In the genomic region with DNA sequence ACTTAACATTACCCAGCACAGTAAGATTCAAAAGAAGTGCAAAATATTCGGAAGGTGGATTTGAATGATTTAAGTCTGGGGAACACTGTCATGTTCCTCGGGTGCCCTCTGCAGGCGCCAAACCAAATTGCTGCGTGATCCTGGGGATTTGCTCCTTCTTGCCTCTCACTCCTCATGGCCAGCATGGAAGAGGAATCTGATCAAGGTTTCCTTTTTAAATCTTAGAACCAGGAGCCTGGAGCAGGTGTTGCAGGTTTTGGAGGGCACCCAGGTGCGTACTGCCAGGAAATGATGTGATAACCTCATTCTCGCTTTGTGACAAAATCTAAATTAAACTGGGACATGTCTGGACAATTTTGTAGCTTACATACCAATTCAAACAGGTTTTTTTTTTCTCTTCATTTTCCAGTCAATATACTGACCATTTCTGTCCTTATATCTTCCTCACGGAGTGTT, we compare ENCODE assay signal across 9 cellular contexts. TPM values are rescaled to one million over a fixed set of nuclear protein-coding genes. Genes with fewer than 3 reads are reported as not detected.
DNase-seq lines count a peak whose midpoint lies in the region; ATAC-seq and TF ChIP-seq lines count a peak whose summit lies in the region.
"Had no signal": no experiment of that assay in that cellular context is flagged by ENCODE, and none has a peak within 500 bp of the region (broad histone marks: within the 10 kb centered on the region; RNA-seq: fewer than 3 reads in every experiment).

No MANE protein-coding gene starts in this region.

- no peak overlapping the region for H3T11ph ChIP-seq in H9 (ENCODE audit: low read length)

- no CpG with 5 or more reads among the region's 7 CpGs for WGBS in H9 (ENCODE audit: extremely low coverage, insufficient read length, low lambda C conversion rate)

- no peak for ATAC-seq in HG02623 (IDR thresholded peaks at IDR 0.05; ENCODE audit: unreplicated experiment)

- H4K91ac ChIP-seq in H9 (ENCODE audit: insufficient read length, low read depth, low read length), result no peak overlapping the region

- no peak overlapping the region for H3K9ac ChIP-seq in H9 (ENCODE audit: extremely low read depth, insufficient read length, low read length)

- H3K4me3 ChIP-seq in Caco-2 (ENCODE audit: low read depth, low read length) (no peak overlapping the region), WERI-Rb-1 (ENCODE audit: low read depth, low read length) (no peak overlapping the region), breast epithelium (no peak overlapping the region)

- no peak overlapping the region for H2AK5ac ChIP-seq in H9 (ENCODE audit: insufficient read length, low read length)

- H3K23ac ChIP-seq in H9 (ENCODE audit: insufficient read length, low read depth, low read length), result no peak overlapping the region

- H2AFZ ChIP-seq in H9 (ENCODE audit: low read length), result no peak overlapping the region

- no TSS peak for BruUV-seq in Caco-2 (replicated peaks; lab: Mats Ljungman, UMichigan)

- H3K4me3 Mint-ChIP-seq in Caco-2 (ENCODE audit: unreplicated experiment) (no peak overlapping the region), H9 (no peak overlapping the region)
- H3K4me3 Mint-ChIP-seq: T-helper 1 cell treated with Interleukin-12 subunit alpha and Interleukin-12 subunit beta and Interleukin-4 antibody, amounts not matched to agents 30 μg/mL and 1 μg/mL, for 36 hours had no signal

- H3K23me2 ChIP-seq in H9 (ENCODE audit: insufficient read length, low read depth, low read length, poor library complexity, severe bottlenecking), result no peaks in the 10 kb centered on the region

- H3K4me2 ChIP-seq in H9 (ENCODE audit: insufficient read depth, insufficient read length, low read length), result no peak overlapping the region

- H2BK15ac ChIP-seq in H9 (ENCODE audit: low read depth, low read length), result no peak overlapping the region

- no peak overlapping the region for H2BK120ac ChIP-seq in H9 (ENCODE audit: low read depth, low read length, poor library complexity, severe bottlenecking)

- intact Hi-C loops in Caco-2 (cut with micrococcal nuclease; ENCODE audit: unreplicated experiment) (loop anchor here (1.0 to 5.0 kb wide), 4 partner anchors 67 to 622 kb away; no protein-coding TSS in a partner anchor), breast epithelium (cut with DNase I; ENCODE audit: low total_unique reads) (loop anchor here (10.0 kb wide), 2 partner anchors 85 to 105 kb away; no protein-coding TSS in a partner anchor)

- H3K9me3 ChIP-seq in Caco-2 (no peaks in the 10 kb centered on the region), H9 (ENCODE audit: control insufficient read depth, low read depth, low read length) (no peaks in the 10 kb centered on the region), WERI-Rb-1 (ENCODE audit: severe bottlenecking) (no peaks in the 10 kb centered on the region), breast epithelium (no peaks in the 10 kb centered on the region)

- no peaks in the 10 kb centered on the region for H4K20me1 ChIP-seq in H9 (ENCODE audit: control insufficient read depth, insufficient read depth, insufficient read length)

- H3K4me1 ChIP-seq in Caco-2 (peaks cover 6% of the 10 kb centered on the region; the same call in 1 of the 2 replicates), H9 (ENCODE audit: insufficient read depth, low read length) (no peaks in the 10 kb centered on the region), breast epithelium (no peaks in the 10 kb centered on the region)

- H4K8ac ChIP-seq in H9 (replicated peaks; ENCODE audit: insufficient read length, low read depth, low read length), result no peak overlapping the region

- H3K4me1 Mint-ChIP-seq in Caco-2 (ENCODE audit: low read depth, unreplicated experiment) (peaks cover 11% of the 10 kb centered on the region), H9 (peaks cover 9 to 12% of the 10 kb centered on the region in 2 experiments)

- POLR2A ChIA-PET in Caco-2 (lab: Charles Lee), result interaction anchor here (0.6 kb wide), 1 partner anchor 132 kb away, joined by 5 read pairs; no protein-coding TSS in a partner anchor

- no peak overlapping the region for H3K14ac ChIP-seq in H9 (ENCODE audit: insufficient read depth, low read length)

- DNase-seq in Caco-2 (peak; percentile 84 to 91), H9 (peak; percentile 78), NCI-H2171 treated with DMSO at 0.1 percent for 48 hours (lab: John Stamatoyannopoulos, UW) (peak; percentile 84), WERI-Rb-1 (peak; percentile 61), breast epithelium (ENCODE audit: low spot score in 2 of 2) (peak; percentile 75 to 78), iris pigment epithelial cell (ENCODE audit: low read depth) (peak; percentile 73)
- peak; percentile 31 to 54 (median 47) for DNase-seq in stimulated activated CD4-positive, alpha-beta T cell treated with anti-CD3 and anti-CD28 coated beads, Interleukin-1b, Interleukin-23, amount 100 ng/mL, for 24 hours (ENCODE audit: low read depth in 4 of 4, low spot score in 1 of 4)

- CTCF ChIA-PET in Caco-2 (lab: Charles Lee), result interaction anchor here (0.6 to 6.0 kb wide), 8 partner anchors 8 to 108 kb away, joined by 3 to 84 read pairs (median 7); a partner anchor contains a TSS

- H2BK20ac ChIP-seq in H9 (ENCODE audit: low read depth, low read length, poor library complexity, severe bottlenecking), result no peak overlapping the region

- no peak overlapping the region for H4K5ac ChIP-seq in H9 (ENCODE audit: insufficient read length, low read depth, low read length)

- H3K36me3 ChIP-seq in Caco-2 (ENCODE audit: control insufficient read depth, insufficient read depth, low read length) (no peaks in the 10 kb centered on the region), WERI-Rb-1 (no peaks in the 10 kb centered on the region), breast epithelium (no peaks in the 10 kb centered on the region)

- no peak overlapping the region for H3K56ac ChIP-seq in H9 (ENCODE audit: insufficient read length, low read depth, low read length)

- H3K27ac Mint-ChIP-seq in Caco-2 (ENCODE audit: unreplicated experiment) (no peak overlapping the region), H9 (no peak overlapping the region)
- H3K27ac Mint-ChIP-seq: T-helper 1 cell treated with Interleukin-12 subunit alpha and Interleukin-12 subunit beta and Interleukin-4 antibody, amounts not matched to agents 30 μg/mL and 1 μg/mL, for 36 hours had no signal

- H2BK12ac ChIP-seq in H9 (ENCODE audit: insufficient read length, low read depth, low read length), result no peak overlapping the region

- no peak overlapping the region for H3K27ac ChIP-seq in H9 (ENCODE audit: insufficient read length, low read depth, low read length)
- no peak overlapping the region for H3K27ac ChIP-seq in WERI-Rb-1
- H3K27ac ChIP-seq in breast epithelium, result no peak overlapping the region

- H3K36me3 Mint-ChIP-seq in Caco-2 (ENCODE audit: insufficient read depth, unreplicated experiment), result no peaks in the 10 kb centered on the region
- no peaks in the 10 kb centered on the region for H3K36me3 Mint-ChIP-seq in H9 (ENCODE audit: insufficient read depth in 1 of 3, low read depth in 3 of 3)

- TF ChIP-seq CTCF in Caco-2 (IDR thresholded peaks at IDR 0.05; ENCODE audit: insufficient read depth in 1 of 2, low read depth in 1 of 2, low read length in 1 of 2, severe bottlenecking in 1 of 2, unreplicated experiment in 1 of 2) (peak; percentile 99), H9 (conservative IDR thresholded peaks at IDR 0.05) (peak; percentile 98), WERI-Rb-1 (IDR thresholded peaks at IDR 0.05; ENCODE audit: low read depth, low read length) (peak; percentile 83), breast epithelium (IDR thresholded peaks at IDR 0.05) (peak; percentile 83 to 96 (median 91))

- no peak overlapping the region for H3K18ac ChIP-seq in H9 (ENCODE audit: insufficient read length, low read depth, low read length)

- TF ChIP-seq POLR2A in breast epithelium (IDR thresholded peaks at IDR 0.05), result no peak

- no peaks in the 10 kb centered on the region for H3K79me2 ChIP-seq in H9 (ENCODE audit: insufficient read depth, low read length)

- H3K4ac ChIP-seq in H9 (ENCODE audit: low read depth, low read length), result no peak overlapping the region

- H3K9me3 Mint-ChIP-seq in Caco-2 (ENCODE audit: unreplicated experiment), result no peaks in the 10 kb centered on the region
- no peaks in the 10 kb centered on the region for H3K9me3 Mint-ChIP-seq in H9
- H3K9me3 Mint-ChIP-seq: T-helper 1 cell treated with Interleukin-12 subunit alpha and Interleukin-12 subunit beta and Interleukin-4 antibody, amounts not matched to agents 30 μg/mL and 1 μg/mL, for 36 hours had no signal

- no peaks in the 10 kb centered on the region; the same call in 1 of the 2 replicates for H3K27me3 ChIP-seq in Caco-2 (replicated peaks; ENCODE audit: control insufficient read depth, insufficient read depth, low read length)
- H3K27me3 ChIP-seq in H9 (ENCODE audit: insufficient read depth, low read length), result no peaks in the 10 kb centered on the region
- peaks cover 78% of the 10 kb centered on the region for H3K27me3 ChIP-seq in WERI-Rb-1 (ENCODE audit: insufficient read depth, low read depth, severe bottlenecking)
- no peaks in the 10 kb centered on the region for H3K27me3 ChIP-seq in breast epithelium

- peaks cover 9% of the 10 kb centered on the region for H3K27me3 Mint-ChIP-seq in Caco-2 (ENCODE audit: insufficient read depth, unreplicated experiment)
- H3K27me3 Mint-ChIP-seq in H9 (ENCODE audit: low read depth), result peaks cover 3% of the 10 kb centered on the region

- no peak overlapping the region for H2BK5ac ChIP-seq in H9 (ENCODE audit: insufficient read length, low read length)

- no peaks in the 10 kb centered on the region for H3K79me1 ChIP-seq in H9 (ENCODE audit: insufficient read depth, low read depth, low read length, poor library complexity, severe bottlenecking)

RNA-seq across cellular contexts. Expression of a gene that starts 8.1 kb away (rescaled TPM):
- total RNA-seq in Caco-2 (2022) (86.7 and 93.4 TPM in 2 replicates), H9 (2021) (69.1 and 73.6 TPM in 2 replicates), breast epithelium (10 to 100 TPM; 41.0 to 57.7 (median 52.1) TPM)

RNA-seq across cellular contexts. Expression of a gene that starts 26.0 kb away (rescaled TPM):
- total RNA-seq in Caco-2 (2022) (3.6 and 3.7 TPM in 2 replicates), H9 (2021) (not detected in 2 replicates), breast epithelium (1 to 10 TPM in 2 of 3 donors, not detected in 1; 2.0 to 6.4 TPM)
